In genomic region chr5:174411513-174411819, GRCh38 we compare ENCODE assay signal across 24 cellular contexts.
DNase-seq lines count a peak whose midpoint lies in the region; ATAC-seq, FAIRE-seq and TF ChIP-seq lines count a peak whose summit lies in the region.
"Had no signal": no experiment of that assay in that cellular context is flagged by ENCODE, and none has a peak within 500 bp of the region (broad histone marks: within the 10 kb centered on the region; RNA-seq: fewer than 3 reads in every experiment).

No MANE protein-coding gene starts in this region.

- DNase-seq in Calu3 (no peak), RCC 7860 (ENCODE audit: low spot score) (peak; percentile 39), islet precursor cell (peak; percentile 75), smooth muscle cell (lab: John Stamatoyannopoulos, UW; ENCODE audit: unreplicated experiment) (no peak), GM03348 (ENCODE audit: low spot score) (no peak), uterus (no peak)
- DNase-seq: C1 segment of cervical spinal cord; CD8-positive, alpha-beta memory T cell; DMS153; DND-41; HCEC 1CT; MV-4-11; NCI-H1436 treated with DMSO at 0.1 percent for 48 hours; NCI-H187 treated with DMSO at 0.1 percent for 48 hours; NCI-H2171 treated with DMSO at 0.1 percent for 48 hours; NCI-H524; NCI-H774; Right ventricle myocardium superior had no signal

- no peaks in the 10 kb centered on the region for H3K9me3 ChIP-seq in smooth muscle cell (replicated peaks; ENCODE audit: low read depth)
- H3K9me3 ChIP-seq in uterus, result no peaks in the 10 kb centered on the region
- H3K9me3 ChIP-seq: SJSA1 had no signal

- H4K20me1 ChIP-seq in smooth muscle cell (ENCODE audit: low read depth), result no peaks in the 10 kb centered on the region

- TF ChIP-seq CTCF in Calu3 (IDR thresholded peaks at IDR 0.05; ENCODE audit: unreplicated experiment) (no peak), smooth muscle cell (IDR thresholded peaks at IDR 0.05; ENCODE audit: borderline replicate concordance, insufficient read depth, poor library complexity, severe bottlenecking) (no peak), uterus (IDR thresholded peaks at IDR 0.05) (no peak)

- no peak for ATAC-seq in HG02763 (IDR thresholded peaks at IDR 0.05; ENCODE audit: unreplicated experiment)
- ATAC-seq: K562 had no signal

- no peak overlapping the region for H2AFZ ChIP-seq in smooth muscle cell (ENCODE audit: low read depth)

- intact Hi-C loops in Calu3 (cut with micrococcal nuclease; ENCODE audit: unreplicated experiment) (loop anchor here (2.0 to 5.0 kb wide), 3 partner anchors 39 to 121 kb away; no protein-coding TSS in a partner anchor), uterus (cut with DNase I; ENCODE audit: low total_unique reads) (no loop called here)

- no peak overlapping the region for H3K9ac ChIP-seq in smooth muscle cell (ENCODE audit: low read depth)

- no peaks in the 10 kb centered on the region for H3K79me2 ChIP-seq in smooth muscle cell (ENCODE audit: low read depth)

- peaks cover 46% of the 10 kb centered on the region for H3K4me1 Mint-ChIP-seq in Calu3 (ENCODE audit: low read depth, unreplicated experiment)
- H3K4me1 Mint-ChIP-seq: CD8-positive, alpha-beta memory T cell had no signal

- FAIRE-seq in RCC 7860 (lab: Jason Lieb, UNC), result no peak
- FAIRE-seq: GM19239, H1, HTR-8/SVneo, K562 had no signal

- H3K36me3 ChIP-seq in smooth muscle cell (ENCODE audit: low read depth), result no peaks in the 10 kb centered on the region
- H3K36me3 ChIP-seq in uterus, result no peaks in the 10 kb centered on the region
- H3K36me3 ChIP-seq: SJSA1 had no signal

- TF ChIP-seq POLR2A in uterus (IDR thresholded peaks at IDR 0.05), result no peak

- H3K4me2 ChIP-seq in smooth muscle cell, result no peak overlapping the region

- H3K9me3 Mint-ChIP-seq in Calu3 (ENCODE audit: low read depth, unreplicated experiment), result peaks cover 3% of the 10 kb centered on the region

- H3K4me3 Mint-ChIP-seq in Calu3 (ENCODE audit: low read depth, unreplicated experiment), result peak overlapping the region; percentile 51
- H3K4me3 Mint-ChIP-seq: CD8-positive, alpha-beta memory T cell had no signal

- H3K27ac ChIP-seq in smooth muscle cell (ENCODE audit: low read depth) (peak overlapping the region; percentile 66), uterus (no peak overlapping the region)
- H3K27ac ChIP-seq: SJSA1 had no signal

- H3K27ac Mint-ChIP-seq in Calu3 (ENCODE audit: unreplicated experiment), result peak overlapping the region; percentile 70
- H3K27ac Mint-ChIP-seq: CD8-positive, alpha-beta memory T cell had no signal

- H3K27me3 ChIP-seq in smooth muscle cell (ENCODE audit: low read depth), result no peaks in the 10 kb centered on the region
- no peaks in the 10 kb centered on the region for H3K27me3 ChIP-seq in uterus
- H3K27me3 ChIP-seq: SJSA1 had no signal

- CTCF ChIA-PET in Calu3 (lab: Charles Lee), result interaction anchor here (0.6 to 1.8 kb wide), 6 partner anchors 8 to 298 kb away, joined by 3 to 7 read pairs (median 4); no protein-coding TSS in a partner anchor

- H3K4me1 ChIP-seq in smooth muscle cell (ENCODE audit: low read depth) (peaks cover 4% of the 10 kb centered on the region), uterus (no peaks in the 10 kb centered on the region)
- H3K4me1 ChIP-seq: SJSA1 had no signal

- WGBS in smooth muscle cell (ENCODE audit: low lambda C conversion rate), result 65% methylated on average over 4 of the region's 4 CpGs

- no TSS peak for BruUV-seq in Calu3 (replicated peaks; lab: Mats Ljungman, UMichigan)

- no peaks in the 10 kb centered on the region for H3F3A ChIP-seq in smooth muscle cell (ENCODE audit: low read depth)

- no peaks in the 10 kb centered on the region for H3K36me3 Mint-ChIP-seq in Calu3 (ENCODE audit: insufficient read depth, unreplicated experiment)
- H3K36me3 Mint-ChIP-seq: CD8-positive, alpha-beta memory T cell had no signal

- no peak overlapping the region for H3K4me3 ChIP-seq in smooth muscle cell
- H3K4me3 ChIP-seq in uterus, result no peak overlapping the region
- H3K4me3 ChIP-seq: K562, SJSA1 had no signal

- no peaks in the 10 kb centered on the region for H3K27me3 Mint-ChIP-seq in Calu3 (ENCODE audit: unreplicated experiment)

Comparison
In these comparisons a context has a peak if more than half of its experiments do, and no peak if none do; other contexts are left out.
1. DNase-seq: peak in RCC 7860 (single experiment) and islet precursor cell (single experiment); none in Calu3 (single experiment), smooth muscle cell (single experiment), GM03348 (single experiment) and uterus (0 of 2).